In genomic region chr17:71085238-71086033, GRCh38 we compare ENCODE assay signal across 9 cellular contexts.
DNase-seq lines count a peak whose midpoint lies in the region; TF ChIP-seq lines count a peak whose summit lies in the region.
"Had no signal": no experiment of that assay in that cellular context is flagged by ENCODE, and none has a peak within 500 bp of the region (broad histone marks: within the 10 kb centered on the region; RNA-seq: fewer than 3 reads in every experiment).

No MANE protein-coding gene starts in this region.

- no peaks in the 10 kb centered on the region for H3K4me1 Mint-ChIP-seq in activated naive CD4-positive, alpha-beta T cell treated with anti-CD3 and anti-CD28 coated beads for 36 hours (ENCODE audit: low read depth)
- peaks cover 14% of the 10 kb centered on the region for H3K4me1 Mint-ChIP-seq in endodermal cell
- H3K4me1 Mint-ChIP-seq: IgD-negative memory B cell had no signal

- no peak overlapping the region for H3K27ac Mint-ChIP-seq in activated naive CD4-positive, alpha-beta T cell treated with anti-CD3 and anti-CD28 coated beads for 36 hours
- no peak overlapping the region for H3K27ac Mint-ChIP-seq in endodermal cell
- H3K27ac Mint-ChIP-seq: IgD-negative memory B cell had no signal

- H3K4me3 Mint-ChIP-seq in activated naive CD4-positive, alpha-beta T cell treated with anti-CD3 and anti-CD28 coated beads for 36 hours, result no peak overlapping the region
- H3K4me3 Mint-ChIP-seq in endodermal cell, result no peak overlapping the region
- H3K4me3 Mint-ChIP-seq: IgD-negative memory B cell had no signal

- H3K36me3 Mint-ChIP-seq in activated naive CD4-positive, alpha-beta T cell treated with anti-CD3 and anti-CD28 coated beads for 36 hours (ENCODE audit: low read depth), result no peaks in the 10 kb centered on the region
- H3K36me3 Mint-ChIP-seq in endodermal cell (ENCODE audit: low read depth), result no peaks in the 10 kb centered on the region
- H3K36me3 Mint-ChIP-seq: IgD-negative memory B cell had no signal

- H3K9me3 Mint-ChIP-seq in activated naive CD4-positive, alpha-beta T cell treated with anti-CD3 and anti-CD28 coated beads for 36 hours, result peaks cover 4% of the 10 kb centered on the region
- H3K9me3 Mint-ChIP-seq in endodermal cell, result no peaks in the 10 kb centered on the region

- CTCF ChIA-PET in activated naive CD4-positive, alpha-beta T cell treated with anti-CD3 and anti-CD28 coated beads for 36 hours (lab: Charles Lee), result no interaction called here

- H3K9ac ChIP-seq in endodermal cell (ENCODE audit: extremely low read depth, low read length, poor library complexity, severe bottlenecking), result no peak overlapping the region

- no peak for TF ChIP-seq POLR2A in transverse colon (IDR thresholded peaks at IDR 0.05)

- H3K4me1 ChIP-seq in endodermal cell (ENCODE audit: control insufficient read depth, insufficient read depth, low read length) (peaks cover 5% of the 10 kb centered on the region), transverse colon (no peaks in the 10 kb centered on the region)

- TF ChIP-seq EP300 in transverse colon (IDR thresholded peaks at IDR 0.05; ENCODE audit: low read depth), result no peak

- DNase-seq in activated naive CD4-positive, alpha-beta T cell treated with anti-CD3 and anti-CD28 coated beads for 36 hours, result peak; percentile 17
- no peak for DNase-seq in activated naive CD4-positive, alpha-beta T cell treated with anti-CD3 and anti-CD28 coated beads, Interleukin-2, amount 50 U/mL, for 16 hours
- DNase-seq in NCI-H2196 treated with DMSO at 0.1 percent for 48 hours (lab: John Stamatoyannopoulos, UW; ENCODE audit: unreplicated experiment) (peak; percentile 12), endodermal cell (peak; percentile 95), transverse colon (peak; percentile 14), midbrain (lab: John Stamatoyannopoulos, UW) (no peak), DMS79 treated with DMSO at 0.1 percent for 48 hours (lab: John Stamatoyannopoulos, UW) (no peak), posterior vena cava (ENCODE audit: low spot score) (no peak)

- intact Hi-C loops in activated naive CD4-positive, alpha-beta T cell treated with anti-CD3 and anti-CD28 coated beads for 36 hours (cut with micrococcal nuclease), result loop anchor here (2.0 to 10.0 kb wide), 2 partner anchors 449 to 1029 kb away; no protein-coding TSS in a partner anchor
- intact Hi-C loops in transverse colon (cut with DNase I; ENCODE audit: low total_unique reads), result no loop called here
- intact Hi-C loops in posterior vena cava (cut with DNase I), result no loop called here

- no peaks in the 10 kb centered on the region for H3K27me3 Mint-ChIP-seq in activated naive CD4-positive, alpha-beta T cell treated with anti-CD3 and anti-CD28 coated beads for 36 hours (ENCODE audit: low read depth)
- H3K27me3 Mint-ChIP-seq in endodermal cell (ENCODE audit: insufficient read depth), result peaks cover 1% of the 10 kb centered on the region
- H3K27me3 Mint-ChIP-seq: IgD-negative memory B cell had no signal

- H3K36me3 ChIP-seq in endodermal cell (ENCODE audit: control insufficient read depth, insufficient read depth, low read length) (no peaks in the 10 kb centered on the region), transverse colon (no peaks in the 10 kb centered on the region)

- peak; percentile 90 for TF ChIP-seq CTCF in endodermal cell (conservative IDR thresholded peaks at IDR 0.05)
- TF ChIP-seq CTCF in transverse colon (IDR thresholded peaks at IDR 0.05), result peak in 2 of 5 experiments; percentile 11 to 24

- WGBS in endodermal cell (ENCODE audit: insufficient coverage in 1 of 2, insufficient read length in 1 of 2), 2 experiments, result 50 to 57% methylated on average over 3 to 5 of the region's 5 CpGs
- WGBS in transverse colon (ENCODE audit: low coverage in 1 of 2), 2 donors, result 43 to 64% methylated on average over 5 of the region's 5 CpGs

- H3K4me3 ChIP-seq in endodermal cell (ENCODE audit: low read length) (no peak overlapping the region), transverse colon (no peak overlapping the region)

- H3K9me3 ChIP-seq in endodermal cell (ENCODE audit: control insufficient read depth, low read length), result peaks cover 1% of the 10 kb centered on the region
- no peaks in the 10 kb centered on the region for H3K9me3 ChIP-seq in transverse colon

- H3K27me3 ChIP-seq in endodermal cell (ENCODE audit: control insufficient read depth, insufficient read depth, low read length, poor library complexity, severe bottlenecking) (no peaks in the 10 kb centered on the region), transverse colon (no peaks in the 10 kb centered on the region)

- in situ Hi-C loops in transverse colon (cut with MboI; ENCODE audit: low pct_ligation_motif_present in 1 of 4, low pct_unique_long_range_greater_than_20kb in 1 of 4, low sequenced_read_pairs in 3 of 4), result loop anchor here in 3 of 4 donors (25.0 kb wide), 1 partner anchor 448 kb away; no protein-coding TSS in a partner anchor

- no peak overlapping the region for H3K27ac ChIP-seq in endodermal cell (ENCODE audit: low read depth, low read length)
- H3K27ac ChIP-seq in transverse colon, result no peak overlapping the region

Comparison
In these comparisons a context has a peak if more than half of its experiments do, and no peak if none do; other contexts are left out.
1. DNase-seq: peak in activated naive CD4-positive, alpha-beta T cell treated with anti-CD3 and anti-CD28 coated beads for 36 hours (single experiment), NCI-H2196 treated with DMSO at 0.1 percent for 48 hours (single experiment), endodermal cell (single experiment) and transverse colon (single experiment); none in activated naive CD4-positive, alpha-beta T cell treated with anti-CD3 and anti-CD28 coated beads, Interleukin-2, amount 50 U/mL, for 16 hours (single experiment), midbrain (single experiment), DMS79 treated with DMSO at 0.1 percent for 48 hours (single experiment) and posterior vena cava (single experiment).